ENCODE assay signal across 8 cellular contexts in the genomic region with DNA sequence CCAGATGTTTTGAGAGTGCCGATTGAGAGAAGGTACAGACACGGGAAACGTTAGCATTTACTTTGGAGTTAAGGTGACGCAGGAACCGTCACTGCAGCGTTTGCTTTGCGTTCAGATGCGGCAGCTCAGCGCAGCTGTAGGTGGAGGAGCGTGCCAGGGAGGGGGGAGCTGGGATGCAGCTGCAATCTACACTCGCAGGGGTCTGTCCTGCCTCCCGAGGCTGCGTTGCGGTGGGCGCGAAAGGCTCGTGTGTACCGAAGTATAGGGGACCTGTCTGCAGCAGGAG. TPM values are rescaled to one million over a fixed set of nuclear protein-coding genes. Genes with fewer than 3 reads are reported as not detected.
DNase-seq lines count a peak whose midpoint lies in the region; ATAC-seq and TF ChIP-seq lines count a peak whose summit lies in the region.

No MANE protein-coding gene starts in this region.

- no peaks in the 10 kb centered on the region for H3K27me3 Mint-ChIP-seq in naive thymus-derived CD8-positive, alpha-beta T cell

- POLR2A ChIA-PET in naive thymus-derived CD8-positive, alpha-beta T cell (lab: Charles Lee), result interaction anchor here (0.8 to 3.0 kb wide), 5 partner anchors 11 to 194 kb away, joined by 3 to 26 read pairs (median 7); partner anchors contain the start of genes BDH1, LRCH3 and RUBCN

- no peaks in the 10 kb centered on the region for H3K36me3 ChIP-seq in urinary bladder (ENCODE audit: insufficient read depth)

- H3K4me1 ChIP-seq in urinary bladder (ENCODE audit: insufficient read depth), result no peaks in the 10 kb centered on the region

- no peaks in the 10 kb centered on the region for H3K9me3 Mint-ChIP-seq in naive thymus-derived CD8-positive, alpha-beta T cell

- H3K4me3 Mint-ChIP-seq in naive thymus-derived CD8-positive, alpha-beta T cell, result peak overlapping the region; percentile 88 to 100 (median 98)

- DNase-seq in activated CD4-positive, CD25-positive, alpha-beta regulatory T cell treated with anti-CD3 and anti-CD28 coated beads, Interleukin-2, amount 50 U/mL, for 16 hours (ENCODE audit: low read depth, low spot score), result peak; percentile 28
- no peak for DNase-seq in activated CD4-positive, CD25-positive, alpha-beta regulatory T cell treated with anti-CD3 and anti-CD28 coated beads, Interleukin-2, amount 50 U/mL, for 72 hours
- DNase-seq in HFF-Myc (ENCODE audit: extremely low read depth, low read depth) (no peak), NCI-H1105 treated with DMSO at 0.1 percent for 48 hours (lab: John Stamatoyannopoulos, UW) (peak; percentile 93), epidermal melanocyte (ENCODE audit: insufficient read length, low spot score) (peak; percentile 17)
- DNase-seq in naive thymus-derived CD8-positive, alpha-beta T cell, result peak in 9 of 10 donors; percentile 46 to 89 (median 82)

- H3K4me3 ChIP-seq in HFF-Myc (replicated peaks; ENCODE audit: low read depth, low read length) (peak overlapping the region; percentile 74), urinary bladder (ENCODE audit: low read depth, low read length) (peak overlapping the region; percentile 87)

- WGBS in urinary bladder, result under 1% methylated on average over 18 of the region's 18 CpGs

- H3K27ac Mint-ChIP-seq in naive thymus-derived CD8-positive, alpha-beta T cell, result peak overlapping the region; percentile 95 to 100 (median 98)

- peaks cover 0 to 3% (median 0%) of the 10 kb centered on the region in 3 donors for H3K36me3 Mint-ChIP-seq in naive thymus-derived CD8-positive, alpha-beta T cell

- peaks cover 25 to 54% (median 44%) of the 10 kb centered on the region in 4 donors for H3K4me1 Mint-ChIP-seq in naive thymus-derived CD8-positive, alpha-beta T cell

- TF ChIP-seq CTCF in HFF-Myc (IDR thresholded peaks at IDR 0.05; ENCODE audit: low read depth, low read length, missing control alignments), result no peak

- peak; percentile 53 to 55 for ATAC-seq in activated CD4-positive, CD25-positive, alpha-beta regulatory T cell treated with anti-CD3 and anti-CD28 coated beads, Interleukin-2, amount 50 U/mL, for 24 hours
- ATAC-seq in naive thymus-derived CD8-positive, alpha-beta T cell, result peak; percentile 68 to 78

- H3K27ac ChIP-seq in urinary bladder (ENCODE audit: low read depth), result peak overlapping the region; percentile 72

RNA-seq across cellular contexts. Expression of gene FYTTD1, which starts 0.4 kb away (rescaled TPM):
- total RNA-seq in naive thymus-derived CD8-positive, alpha-beta T cell, result 10 to 100 TPM; 66.4 to 70.2 TPM
- 100 to 1,000 TPM in 1 of 3 donors, 10 to 100 TPM in 2; 93.5 to 123 (median 93.7) TPM for polyA plus RNA-seq in naive thymus-derived CD8-positive, alpha-beta T cell
- total RNA-seq in urinary bladder, result 56.4 TPM
- polyA plus RNA-seq in urinary bladder, result 36.5 TPM

RNA-seq across cellular contexts. Expression of gene RUBCN, which starts 12.6 kb away (rescaled TPM):
- total RNA-seq in naive thymus-derived CD8-positive, alpha-beta T cell, result 10 to 100 TPM; 63.8 to 70.3 TPM
- 10 to 100 TPM; 20.3 to 23.6 (median 21.7) TPM for polyA plus RNA-seq in naive thymus-derived CD8-positive, alpha-beta T cell
- total RNA-seq in urinary bladder, result 7.9 TPM
- polyA plus RNA-seq in urinary bladder, result 14.6 TPM

RNA-seq across cellular contexts. Expression of gene LRCH3, which starts 41.8 kb away (rescaled TPM):
- 10 to 100 TPM; 70.2 to 81.8 TPM for total RNA-seq in naive thymus-derived CD8-positive, alpha-beta T cell
- polyA plus RNA-seq in naive thymus-derived CD8-positive, alpha-beta T cell, result 10 to 100 TPM; 11.7 to 20.4 (median 16.6) TPM
- 138 TPM for total RNA-seq in urinary bladder
- polyA plus RNA-seq in urinary bladder, result 21.1 TPM

Comparison
In these comparisons a context has a peak if more than half of its experiments do, and no peak if none do; other contexts are left out.
1. DNase-seq: peak in activated CD4-positive, CD25-positive, alpha-beta regulatory T cell treated with anti-CD3 and anti-CD28 coated beads, Interleukin-2, amount 50 U/mL, for 16 hours (single experiment), NCI-H1105 treated with DMSO at 0.1 percent for 48 hours (single experiment), epidermal melanocyte (single experiment) and naive thymus-derived CD8-positive, alpha-beta T cell (9 of 10); none in activated CD4-positive, CD25-positive, alpha-beta regulatory T cell treated with anti-CD3 and anti-CD28 coated beads, Interleukin-2, amount 50 U/mL, for 72 hours (single experiment) and HFF-Myc (single experiment).